ENCODE assay signal across 9 cellular contexts in the genomic region with DNA sequence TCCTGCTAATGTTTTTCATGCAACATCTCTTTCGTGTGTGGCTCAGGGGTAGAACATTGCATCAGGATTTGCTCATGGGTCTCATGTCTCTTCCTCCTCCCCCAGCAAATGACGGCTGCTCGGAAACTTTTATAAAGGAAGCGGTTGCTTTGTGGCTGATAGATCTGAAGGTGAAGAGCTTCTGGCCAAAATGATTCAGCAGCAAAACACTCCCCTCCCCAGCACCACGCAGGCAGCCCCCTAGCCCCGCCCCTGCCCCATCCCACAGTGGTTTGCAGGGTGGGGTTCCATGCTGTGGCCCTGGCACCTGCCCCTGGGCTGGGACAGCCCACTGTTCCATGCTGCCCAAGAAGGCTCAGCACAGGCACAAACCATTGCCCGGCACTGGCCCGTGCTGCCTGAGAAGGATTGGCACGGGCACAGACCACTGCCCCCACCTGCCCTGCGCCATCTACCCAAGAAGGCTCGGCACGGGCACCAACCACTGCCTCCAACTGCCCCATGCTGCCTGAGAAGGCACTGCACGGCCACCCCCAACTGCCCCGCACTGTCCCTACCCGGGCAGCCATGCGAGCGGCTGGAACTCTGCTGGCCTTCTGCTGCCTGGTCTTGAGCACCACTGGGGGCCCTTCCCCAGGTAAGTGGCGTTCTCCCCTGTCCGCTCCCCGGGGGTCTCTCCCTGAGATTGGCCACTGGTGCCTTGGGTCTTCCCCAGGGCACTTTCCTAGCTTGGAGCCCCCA. TPM values are rescaled to one million over a fixed set of nuclear protein-coding genes. Genes with fewer than 3 reads are reported as not detected.
DNase-seq lines count a peak whose midpoint lies in the region; ATAC-seq lines count a peak whose summit lies in the region.
"Had no signal": no experiment of that assay in that cellular context is flagged by ENCODE, and none has a peak within 500 bp of the region (broad histone marks: within the 10 kb centered on the region; RNA-seq: fewer than 3 reads in every experiment).

A gene with protein sequence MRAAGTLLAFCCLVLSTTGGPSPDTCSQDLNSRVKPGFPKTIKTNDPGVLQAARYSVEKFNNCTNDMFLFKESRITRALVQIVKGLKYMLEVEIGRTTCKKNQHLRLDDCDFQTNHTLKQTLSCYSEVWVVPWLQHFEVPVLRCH (plus strand): TSS at position 331 of the 741 bp plus-strand sequence. CDS start 237 bp downstream, at position 568.

- H3K4me1 Mint-ChIP-seq in naive thymus-derived CD8-positive, alpha-beta T cell, result peaks cover 10 to 59% (median 35%) of the 10 kb centered on the region in 4 donors

- POLR2A ChIA-PET in naive thymus-derived CD8-positive, alpha-beta T cell (lab: Charles Lee), result interaction anchor here (1.0 kb wide), 1 partner anchor 17 kb away, joined by 3 read pairs; no protein-coding TSS in a partner anchor

- no peaks in the 10 kb centered on the region for H3K36me3 ChIP-seq in thymus (ENCODE audit: control insufficient read depth, insufficient read depth)

- ATAC-seq in GM19452 (IDR thresholded peaks at IDR 0.05; ENCODE audit: unreplicated experiment) (peak; percentile 51), GM21526 (IDR thresholded peaks at IDR 0.05; ENCODE audit: low FRiP score, unreplicated experiment) (no peak)
- ATAC-seq in naive thymus-derived CD8-positive, alpha-beta T cell, result peak; percentile 90 to 94

- peaks cover 5 to 36% (median 26%) of the 10 kb centered on the region in 9 donors for H3K9me3 Mint-ChIP-seq in naive thymus-derived CD8-positive, alpha-beta T cell

- H3K4me3 Mint-ChIP-seq in naive thymus-derived CD8-positive, alpha-beta T cell, result peak within 1 kb of the TSS; percentile 42 to 90 (median 68)

- H3K27me3 ChIP-seq in thymus (ENCODE audit: control insufficient read depth, insufficient read depth), result no peaks in the 10 kb centered on the region

- DNase-seq in RPMI7951 (ENCODE audit: low read depth) (peak; percentile 95), NCI-H187 (lab: John Stamatoyannopoulos, UW) (no peak), NCI-H2107 treated with DMSO at 0.1 percent for 48 hours (lab: John Stamatoyannopoulos, UW; ENCODE audit: unreplicated experiment) (no peak)
- DNase-seq in activated effector memory CD4-positive, alpha-beta T cell treated with Interleukin-2 at 50 U/mL for 16 hours, result peak; percentile 79
- DNase-seq in naive thymus-derived CD8-positive, alpha-beta T cell, result peak; percentile 36 to 90 (median 80)

- peak within 1 kb of the TSS; percentile 61 to 95 (median 90) for H3K27ac Mint-ChIP-seq in naive thymus-derived CD8-positive, alpha-beta T cell

- 48% methylated on average over 20 of the region's 20 CpGs for WGBS in thymus

- H3K9me3 ChIP-seq in thymus (ENCODE audit: control insufficient read depth), result no peaks in the 10 kb centered on the region

- peaks cover under 1 to 22% (median 19%) of the 10 kb centered on the region in 3 donors for H3K36me3 Mint-ChIP-seq in naive thymus-derived CD8-positive, alpha-beta T cell

- peak within 1 kb of the TSS; percentile 14 for H3K4me3 ChIP-seq in thymus (ENCODE audit: low read length)

- H3K27me3 Mint-ChIP-seq in naive thymus-derived CD8-positive, alpha-beta T cell, result no peaks in the 10 kb centered on the region

- peak within 1 kb of the TSS; percentile 36 for H3K27ac ChIP-seq in thymus (ENCODE audit: low read depth)

- H3K4me1 ChIP-seq in thymus (ENCODE audit: control insufficient read depth, insufficient read depth, low read length), result peaks cover 10% of the 10 kb centered on the region

RNA-seq across cellular contexts. Expression of the gene that starts here (rescaled TPM):
- total RNA-seq in RPMI7951 (2014; rRNA removed; shearing (Covaris generic)), result 77.4 and 80.0 TPM in 2 replicates
- total RNA-seq in naive thymus-derived CD8-positive, alpha-beta T cell, result 1 to 10 TPM; 5.5 to 6.6 TPM
- polyA plus RNA-seq in naive thymus-derived CD8-positive, alpha-beta T cell, result 100 to 1,000 TPM in 1 of 3 donors, 10 to 100 TPM in 2; 13.3 to 581 (median 21.3) TPM
- polyA plus RNA-seq in thymus, result 41.9 TPM
- total RNA-seq: epithelial cell of proximal tubule had no signal

Comparison
In these comparisons a context has a peak if more than half of its experiments do, and no peak if none do; other contexts are left out.
1. RNA of the gene that starts here (total RNA-seq): 77.4 to 80.0 TPM in RPMI7951; 5.5 to 6.6 TPM in naive thymus-derived CD8-positive, alpha-beta T cell; every median in the first group is over 10 times any median in the second.
2. DNase-seq: peak in RPMI7951 (single experiment), activated effector memory CD4-positive, alpha-beta T cell treated with Interleukin-2 at 50 U/mL for 16 hours (single experiment) and naive thymus-derived CD8-positive, alpha-beta T cell (10 of 10); none in NCI-H187 (0 of 2) and NCI-H2107 treated with DMSO at 0.1 percent for 48 hours (single experiment).